In genomic region chr3:58358808-58359207, GRCh38 we compare ENCODE assay signal across 1 cellular context.
TF ChIP-seq lines count a peak whose summit lies in the region.

No MANE protein-coding gene starts in this region.

TF ChIP-seq in IMR-90, 13 proteins besides CTCF, POLR2A, EP300 and RAD21:
- no peak for TF ChIP-seq FOS (IDR thresholded peaks at IDR 0.05; ENCODE audit: low read depth, low read length)
- TF ChIP-seq RFX5 (IDR thresholded peaks at IDR 0.05; ENCODE audit: low read depth, low read length), result no peak
- TF ChIP-seq BHLHE40 (IDR thresholded peaks at IDR 0.05; ENCODE audit: low read depth, low read length), result peak; percentile 62; the same call in 1 of the 2 replicates
- no peak for TF ChIP-seq MXI1 (IDR thresholded peaks at IDR 0.05; ENCODE audit: borderline replicate concordance, low read depth, low read length)
